Comparison of ENCODE assay signal across 5 cellular contexts in genomic region chr3:130057531-130058275, GRCh38. TPM values are rescaled to one million over a fixed set of nuclear protein-coding genes. Genes with fewer than 3 reads are reported as not detected.
"Had no signal": no experiment of that assay in that cellular context is flagged by ENCODE, and none has a peak within 500 bp of the region (broad histone marks: within the 10 kb centered on the region; RNA-seq: fewer than 3 reads in every experiment).

No MANE protein-coding gene starts in this region.

RNA-seq across cellular contexts. Expression of gene ALG1L2, which starts 23.9 kb away (rescaled TPM):
- total RNA-seq: activated CD4-positive, alpha-beta T cell treated with anti-CD3 and anti-CD28 coated beads, Interleukin-2, amount 10 ng/mL, durations not matched to agents 24 days and 14 days; activated T-cell treated with anti-CD3 and anti-CD28 coated beads, Interleukin-2, amount 50 U/mL, for 72 hours; NCI-H460; PC-3 had no signal
- polyA plus RNA-seq: aorta had no signal
